Comparison of ENCODE assay signal across 8 cellular contexts in genomic region chr4:82372874-82373815, GRCh38. TPM values are rescaled to one million over a fixed set of nuclear protein-coding genes. Genes with fewer than 3 reads are reported as not detected.
DNase-seq lines count a peak whose midpoint lies in the region; TF ChIP-seq lines count a peak whose summit lies in the region.

No MANE protein-coding gene starts in this region.

- H3K27ac ChIP-seq in SJSA1 (peak overlapping the region; percentile 99), ovary (peak overlapping the region; percentile 94 to 95), thymus (ENCODE audit: low read depth) (peak overlapping the region; percentile 99)

- no peak for TF ChIP-seq EP300 in ovary (IDR thresholded peaks at IDR 0.05)

- intact Hi-C loops in ovary (cut with DNase I) = loop anchor here in 3 of 4 donors (1.0 to 10.0 kb wide), 3 partner anchors 54 to 662 kb away; partner anchors contain the start of gene COPS4 (in 2 of the 3)

- no peaks in the 10 kb centered on the region for H3K9me3 ChIP-seq in SJSA1 (replicated peaks)
- H3K9me3 ChIP-seq in ovary = no peaks in the 10 kb centered on the region
- H3K9me3 ChIP-seq in thymus (ENCODE audit: control insufficient read depth) = no peaks in the 10 kb centered on the region

- peak overlapping the region; percentile 97 for H3K27ac Mint-ChIP-seq in activated naive CD4-positive, alpha-beta T cell treated with anti-CD3 and anti-CD28 coated beads, Interleukin-2, amount 10 ng/mL, durations not matched to agents 7 days and 5 days
- peak overlapping the region; percentile 99 for H3K27ac Mint-ChIP-seq in glutamatergic neuron (ENCODE audit: unreplicated experiment)

- TF ChIP-seq CTCF in glutamatergic neuron (IDR thresholded peaks at IDR 0.05; ENCODE audit: partially characterized antibody, unreplicated experiment) (no peak), ovary (IDR thresholded peaks at IDR 0.05) (no peak)

- H3K4me1 ChIP-seq in SJSA1 (replicated peaks) (peaks cover 12% of the 10 kb centered on the region), ovary (ENCODE audit: insufficient read depth) (peaks cover 9% of the 10 kb centered on the region), thymus (ENCODE audit: control insufficient read depth, insufficient read depth, low read length) (peaks cover 7% of the 10 kb centered on the region)

- H3K4me1 Mint-ChIP-seq in activated naive CD4-positive, alpha-beta T cell treated with anti-CD3 and anti-CD28 coated beads, Interleukin-2, amount 10 ng/mL, durations not matched to agents 7 days and 5 days = peaks cover 51% of the 10 kb centered on the region
- peaks cover 18% of the 10 kb centered on the region for H3K4me1 Mint-ChIP-seq in glutamatergic neuron (ENCODE audit: low read depth, unreplicated experiment)

- no peaks in the 10 kb centered on the region for H3K9me3 Mint-ChIP-seq in activated naive CD4-positive, alpha-beta T cell treated with anti-CD3 and anti-CD28 coated beads, Interleukin-2, amount 10 ng/mL, durations not matched to agents 7 days and 5 days
- H3K9me3 Mint-ChIP-seq in glutamatergic neuron (ENCODE audit: unreplicated experiment) = peaks cover 21% of the 10 kb centered on the region

- H3K4me3 ChIP-seq in H7 (ENCODE audit: insufficient read depth, low read depth, low read length) (peak overlapping the region; percentile 100), SJSA1 (peak overlapping the region; percentile 99), ovary (peak overlapping the region; percentile 97), thymus (ENCODE audit: low read length) (peak overlapping the region; percentile 98)

- peaks cover 4% of the 10 kb centered on the region; the same call in 1 of the 2 replicates for H3K36me3 ChIP-seq in H7 (replicated peaks; ENCODE audit: control insufficient read depth, insufficient read depth, low read length)
- peaks cover 55% of the 10 kb centered on the region for H3K36me3 ChIP-seq in SJSA1
- H3K36me3 ChIP-seq in ovary = no peaks in the 10 kb centered on the region
- peaks cover 5% of the 10 kb centered on the region for H3K36me3 ChIP-seq in thymus (ENCODE audit: control insufficient read depth, insufficient read depth)

- H3K27me3 Mint-ChIP-seq in activated naive CD4-positive, alpha-beta T cell treated with anti-CD3 and anti-CD28 coated beads, Interleukin-2, amount 10 ng/mL, durations not matched to agents 7 days and 5 days = peaks cover 7% of the 10 kb centered on the region
- H3K27me3 Mint-ChIP-seq in glutamatergic neuron (ENCODE audit: unreplicated experiment) = peaks cover 13% of the 10 kb centered on the region

- peak; percentile 90 for DNase-seq in ELR (ENCODE audit: low read depth)
- peak; percentile 78 for DNase-seq in H7
- DNase-seq in LoVo (ENCODE audit: low spot score) = peak; percentile 80
- peak; percentile 79 to 87 for DNase-seq in SJSA1 (ENCODE audit: low read depth in 1 of 2, low spot score in 2 of 2)
- peak; percentile 85 for DNase-seq in activated naive CD4-positive, alpha-beta T cell treated with anti-CD3 and anti-CD28 coated beads, Interleukin-2, amount 10 ng/mL, durations not matched to agents 7 days and 5 days
- peak; percentile 70 for DNase-seq in glutamatergic neuron
- DNase-seq in ovary = peak; percentile 69 to 80 (median 76)

- no peak for TF ChIP-seq POLR2A in ovary (IDR thresholded peaks at IDR 0.05)

- peak overlapping the region; percentile 98 for H3K4me3 Mint-ChIP-seq in activated naive CD4-positive, alpha-beta T cell treated with anti-CD3 and anti-CD28 coated beads, Interleukin-2, amount 10 ng/mL, durations not matched to agents 7 days and 5 days
- peak overlapping the region; percentile 100 for H3K4me3 Mint-ChIP-seq in glutamatergic neuron (ENCODE audit: unreplicated experiment)

- WGBS in ovary, 3 donors = 0 to 1% (median 0%) methylated on average over 49 to 74 of the region's 75 CpGs
- under 1% methylated on average over 75 of the region's 75 CpGs for WGBS in thymus

- H3K36me3 Mint-ChIP-seq in activated naive CD4-positive, alpha-beta T cell treated with anti-CD3 and anti-CD28 coated beads, Interleukin-2, amount 10 ng/mL, durations not matched to agents 7 days and 5 days = peaks cover 68% of the 10 kb centered on the region
- peaks cover 3% of the 10 kb centered on the region for H3K36me3 Mint-ChIP-seq in glutamatergic neuron (ENCODE audit: unreplicated experiment)

- CTCF ChIA-PET in activated naive CD4-positive, alpha-beta T cell treated with anti-CD3 and anti-CD28 coated beads, Interleukin-2, amount 10 ng/mL, durations not matched to agents 7 days and 5 days (lab: Charles Lee) = interaction anchor here (0.9 to 3.6 kb wide), 4 partner anchors 12 to 58 kb away, joined by 3 to 17 read pairs (median 6); no protein-coding TSS in a partner anchor

- H3K27me3 ChIP-seq in H7 (ENCODE audit: control insufficient read depth, insufficient read depth, low read length) (no peaks in the 10 kb centered on the region), SJSA1 (replicated peaks) (no peaks in the 10 kb centered on the region), ovary (no peaks in the 10 kb centered on the region), thymus (ENCODE audit: control insufficient read depth, insufficient read depth) (no peaks in the 10 kb centered on the region)

RNA-seq across cellular contexts. Expression of gene HNRNPD, which starts 0.6 kb away (rescaled TPM):
- total RNA-seq in H7 (2014; rRNA removed; shearing (Covaris generic)) = 62.1 and 74.1 TPM in 2 replicates
- total RNA-seq in SJSA1 (2014; rRNA removed; shearing (Covaris generic)) = 67.5 and 90.7 TPM in 2 replicates
- 253 TPM for total RNA-seq in glutamatergic neuron (ENCODE audit: unreplicated experiment)
- total RNA-seq in ovary = 100 to 1,000 TPM in 6 of 7 donors, 10 to 100 TPM in 1; 85.1 to 243 (median 185) TPM
- 100 to 1,000 TPM; 168 to 520 TPM for polyA plus RNA-seq in ovary
- 269 TPM for polyA plus RNA-seq in thymus

RNA-seq across cellular contexts. Expression of gene HNRNPDL, which starts 57.1 kb away (rescaled TPM):
- total RNA-seq in H7 (2014; rRNA removed; shearing (Covaris generic)) = 180 and 204 TPM in 2 replicates
- 318 and 320 TPM in 2 replicates for total RNA-seq in SJSA1 (2014; rRNA removed; shearing (Covaris generic))
- total RNA-seq in glutamatergic neuron (ENCODE audit: unreplicated experiment) = 444 TPM
- 100 to 1,000 TPM; 204 to 406 (median 337) TPM for total RNA-seq in ovary
- polyA plus RNA-seq in ovary = 100 to 1,000 TPM; 314 to 381 TPM
- 341 TPM for polyA plus RNA-seq in thymus

RNA-seq across cellular contexts. Expression of gene ENOPH1, which starts 57.2 kb away (rescaled TPM):
- total RNA-seq in H7 (2014; rRNA removed; shearing (Covaris generic)) = 96.7 and 103 TPM in 2 replicates
- total RNA-seq in SJSA1 (2014; rRNA removed; shearing (Covaris generic)) = 78.4 and 87.5 TPM in 2 replicates
- total RNA-seq in glutamatergic neuron (ENCODE audit: unreplicated experiment) (26.9 TPM), ovary (10 to 100 TPM; 16.1 to 34.2 (median 24.1) TPM)
- polyA plus RNA-seq in ovary (10 to 100 TPM; 23.5 to 27.3 TPM), thymus (58.1 TPM)

Comparison
In these comparisons a context has a peak if more than half of its experiments do, and no peak if none do; other contexts are left out.
1. Peak in every context shown above with its lines: DNase-seq, H3K4me3 ChIP-seq and H3K27ac ChIP-seq.